Comparison of ENCODE assay signal across 1 cellular context in genomic region chr2:60556998-60557955, GRCh38.
TF ChIP-seq lines count a peak whose summit lies in the region.

No MANE protein-coding gene starts in this region.

TF ChIP-seq in IMR-90, 13 proteins besides CTCF, POLR2A, EP300 and RAD21:
- TF ChIP-seq FOS (IDR thresholded peaks at IDR 0.05; ENCODE audit: low read depth, low read length) = no peak
- TF ChIP-seq NFE2L2 (IDR thresholded peaks at IDR 0.05; ENCODE audit: low read depth, low read length) = no peak
- TF ChIP-seq USF2 (IDR thresholded peaks at IDR 0.05; ENCODE audit: low read depth, low read length) = no peak
- no peak for TF ChIP-seq MXI1 (IDR thresholded peaks at IDR 0.05; ENCODE audit: borderline replicate concordance, low read depth, low read length)
- no peak for TF ChIP-seq ELK1 (IDR thresholded peaks at IDR 0.05; ENCODE audit: borderline replicate concordance, low read depth, low read length)
- no peak for TF ChIP-seq RFX5 (IDR thresholded peaks at IDR 0.05; ENCODE audit: low read depth, low read length)
- no peak for TF ChIP-seq CEBPB (IDR thresholded peaks at IDR 0.05; ENCODE audit: low read depth, low read length)
- no peak for TF ChIP-seq RCOR1 (IDR thresholded peaks at IDR 0.05; ENCODE audit: insufficient replicate concordance, low read length)
- TF ChIP-seq BHLHE40 (IDR thresholded peaks at IDR 0.05; ENCODE audit: low read depth, low read length) = no peak
- no peak for TF ChIP-seq MAFK (IDR thresholded peaks at IDR 0.05; ENCODE audit: low read depth, low read length)
- no peak for TF ChIP-seq SMC3 (IDR thresholded peaks at IDR 0.05; ENCODE audit: low read depth, low read length)
- TF ChIP-seq CHD1 (IDR thresholded peaks at IDR 0.05; ENCODE audit: low read depth, low read length) = no peak
- no peak for TF ChIP-seq MAZ (IDR thresholded peaks at IDR 0.05; ENCODE audit: borderline replicate concordance, low read depth, low read length)
